Comparison of ENCODE assay signal across 20 cellular contexts in the genomic region with DNA sequence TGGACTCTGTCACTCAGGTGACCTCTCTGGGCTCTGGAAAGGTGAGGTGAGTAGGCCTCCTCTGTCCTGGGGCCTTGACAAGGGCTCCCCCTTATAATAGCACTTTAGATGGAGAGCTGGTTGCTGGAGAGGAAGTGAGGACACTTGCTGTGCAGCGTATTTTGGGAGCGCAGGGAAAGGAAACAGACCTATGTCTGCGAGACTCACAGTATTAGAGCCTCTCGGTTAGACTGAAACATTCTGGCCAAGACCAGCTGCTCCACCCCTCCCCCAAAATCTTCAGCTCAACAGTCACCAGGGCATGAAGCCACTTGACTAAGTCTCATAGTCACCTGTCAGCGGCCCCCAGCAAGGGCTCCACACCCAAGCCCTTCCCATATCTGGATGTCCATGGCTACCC.
DNase-seq lines count a peak whose midpoint lies in the region; ATAC-seq and TF ChIP-seq lines count a peak whose summit lies in the region.
"Had no signal": no experiment of that assay in that cellular context is flagged by ENCODE, and none has a peak within 500 bp of the region (broad histone marks: within the 10 kb centered on the region; RNA-seq: fewer than 3 reads in every experiment).

No MANE protein-coding gene starts in this region.

- H3K9me3 ChIP-seq in left ventricle myocardium inferior (replicated peaks) (peaks cover 16% of the 10 kb centered on the region), neutrophil (no peaks in the 10 kb centered on the region), uterus (no peaks in the 10 kb centered on the region)
- H3K9me3 ChIP-seq: pancreas, testis had no signal

- H3K27ac ChIP-seq in left ventricle myocardium inferior (replicated peaks) (peak overlapping the region; percentile 87), neutrophil (peak overlapping the region; percentile 70), uterus (peak overlapping the region; percentile 15 to 40)
- H3K27ac ChIP-seq: pancreas had no signal

- H3K36me3 ChIP-seq in left ventricle myocardium inferior (no peaks in the 10 kb centered on the region), neutrophil (no peaks in the 10 kb centered on the region), uterus (no peaks in the 10 kb centered on the region)
- H3K36me3 ChIP-seq: pancreas had no signal

- TF ChIP-seq POLR2A in uterus (IDR thresholded peaks at IDR 0.05) (no peak), erythroblast (IDR thresholded peaks at IDR 0.05; ENCODE audit: low read length) (no peak)

- ATAC-seq in GM18502 (IDR thresholded peaks at IDR 0.05; ENCODE audit: poor library complexity, unreplicated experiment): no peak
- ATAC-seq: activated naive CD8-positive, alpha-beta T cell treated with anti-CD3 and anti-CD28 coated beads, Interleukin-2, amount 50 U/mL, for 24 hours had no signal

- TF ChIP-seq CTCF in left ventricle myocardium inferior (IDR thresholded peaks at IDR 0.05; ENCODE audit: borderline replicate concordance) (no peak), neutrophil (IDR thresholded peaks at IDR 0.05) (no peak), uterus (IDR thresholded peaks at IDR 0.05) (no peak)

- DNase-seq in NCI-H82 (lab: John Stamatoyannopoulos, UW) (peak; percentile 63), NCI-H82 treated with DMSO at 0.1 percent for 48 hours (lab: John Stamatoyannopoulos, UW; ENCODE audit: unreplicated experiment) (no peak), left ventricle myocardium inferior (no peak), uterus (no peak), erythroblast (lab: John Stamatoyannopoulos, UW) (no peak), SIG-M5 (lab: John Stamatoyannopoulos, UW) (no peak)
- DNase-seq: activated CD4-positive, alpha-beta T cell treated with anti-CD3 and anti-CD28 coated beads, Interleukin-2, amount 50 U/mL, for 48 hours; activated CD4-positive, CD25-positive, alpha-beta regulatory T cell; activated naive CD8-positive, alpha-beta T cell treated with anti-CD3 and anti-CD28 coated beads, Interleukin-2, amount 50 U/mL, for 24 hours; DMS79 treated with DMSO at 0.1 percent for 48 hours; MM.1S; naive B cell; NCI-H1436; NCI-H2107; NCI-H526 treated with DMSO at 0.1 percent for 48 hours; pancreas; T-helper 9 cell; testis had no signal

- H3K27me3 ChIP-seq in left ventricle myocardium inferior (ENCODE audit: low read depth): peaks cover 12% of the 10 kb centered on the region
- no peaks in the 10 kb centered on the region for H3K27me3 ChIP-seq in neutrophil
- H3K27me3 ChIP-seq in uterus: no peaks in the 10 kb centered on the region
- H3K27me3 ChIP-seq: pancreas, testis had no signal

- H3K4me3 ChIP-seq in left ventricle myocardium inferior (no peak overlapping the region), neutrophil (ENCODE audit: low read depth in 1 of 2, low read length in 1 of 2) (no peak overlapping the region), uterus (no peak overlapping the region)
- H3K4me3 ChIP-seq: pancreas, testis had no signal

- intact Hi-C loops in left ventricle myocardium inferior (cut with micrococcal nuclease): no loop called here
- intact Hi-C loops in uterus (cut with DNase I; ENCODE audit: low total_unique reads): no loop called here

- H3K4me1 ChIP-seq in left ventricle myocardium inferior (peaks cover 39% of the 10 kb centered on the region), neutrophil (ENCODE audit: control insufficient read depth in 1 of 2, insufficient read depth in 1 of 2, low read depth in 1 of 2, low read length in 1 of 2) (peaks cover 74 to 75% of the 10 kb centered on the region in 2 experiments), uterus (no peaks in the 10 kb centered on the region)
- H3K4me1 ChIP-seq: pancreas, testis had no signal

Comparison
In these comparisons a context has a peak if more than half of its experiments do, and no peak if none do; other contexts are left out.
1. H3K27ac ChIP-seq: peak in every context shown above with its lines; median percentile 87 in left ventricle myocardium inferior; 70 in neutrophil; 28 in uterus.